ENCODE assay signal across 19 cellular contexts in the genomic region with DNA sequence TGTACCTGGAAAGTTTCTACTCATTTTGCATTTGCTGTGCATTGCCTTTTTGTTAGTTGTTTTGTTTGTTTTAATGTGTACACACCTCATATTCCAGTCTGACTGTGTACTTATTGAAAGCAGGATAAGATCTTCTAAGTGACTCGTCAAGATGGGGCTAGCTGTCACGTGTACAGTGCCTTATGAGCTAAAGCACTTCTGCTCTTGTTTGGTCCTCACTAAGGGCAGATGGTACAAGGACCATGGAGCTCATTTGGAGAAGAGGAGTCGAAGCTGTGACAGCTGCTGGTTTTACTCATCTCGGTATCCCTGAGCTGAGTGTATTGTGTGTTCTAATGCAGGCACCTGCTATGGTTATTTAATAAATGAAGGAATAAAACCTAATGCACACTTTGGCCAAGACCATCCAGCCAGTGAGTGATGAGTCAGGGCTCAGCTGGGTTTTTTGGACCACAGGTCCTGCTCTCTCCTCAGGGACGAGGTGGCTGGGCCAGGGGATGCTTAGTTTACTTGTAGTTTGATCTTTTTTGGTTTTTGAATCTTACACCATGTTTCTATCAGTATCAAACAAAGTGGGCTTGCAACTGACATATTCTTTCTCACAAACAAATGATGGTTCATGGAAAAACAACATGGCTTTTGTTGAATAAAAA.
DNase-seq lines count a peak whose midpoint lies in the region; FAIRE-seq and TF ChIP-seq lines count a peak whose summit lies in the region.
"Had no signal": no experiment of that assay in that cellular context is flagged by ENCODE, and none has a peak within 500 bp of the region (broad histone marks: within the 10 kb centered on the region; RNA-seq: fewer than 3 reads in every experiment).

No MANE protein-coding gene starts in this region.

- no peak overlapping the region for H2BK120ac ChIP-seq in mesenchymal stem cell (ENCODE audit: low read depth, low read length)

- peak overlapping the region; percentile 55 for H3K4me3 ChIP-seq in Karpas-422 (ENCODE audit: low read length)
- H3K4me3 ChIP-seq in OCI-LY7 (ENCODE audit: low read depth, low read length, poor library complexity, severe bottlenecking), result no peak overlapping the region
- no peak overlapping the region for H3K4me3 ChIP-seq in kidney (ENCODE audit: low read length in 2 of 2)
- H3K4me3 ChIP-seq in mesenchymal stem cell (ENCODE audit: insufficient read depth in 1 of 2, low read depth in 1 of 2, low read length in 2 of 2), result no peak overlapping the region
- H3K4me3 ChIP-seq: SJCRH30 had no signal

- H2BK15ac ChIP-seq in mesenchymal stem cell (ENCODE audit: low read depth, poor library complexity, severe bottlenecking), result no peak overlapping the region

- H4K8ac ChIP-seq in mesenchymal stem cell (ENCODE audit: low read length), result no peak overlapping the region

- H3K18ac ChIP-seq in mesenchymal stem cell (ENCODE audit: low read depth in 1 of 2, low read length in 2 of 2), result no peak overlapping the region

- no peak overlapping the region for H2BK12ac ChIP-seq in mesenchymal stem cell (ENCODE audit: low read length in 2 of 2)

- H3K4me1 Mint-ChIP-seq in osteocyte (ENCODE audit: unreplicated experiment), result peaks cover 38% of the 10 kb centered on the region
- peaks cover 14% of the 10 kb centered on the region for H3K4me1 Mint-ChIP-seq in endothelial cell (ENCODE audit: unreplicated experiment)

- no peak overlapping the region for H2BK5ac ChIP-seq in mesenchymal stem cell (ENCODE audit: low read depth, low read length, poor library complexity, severe bottlenecking)

- DNase-seq in NCI-H510A treated with DMSO at 0.1 percent for 48 hours (lab: John Stamatoyannopoulos, UW) (peak; percentile 1), NCI-H510A (lab: John Stamatoyannopoulos, UW) (no peak), Karpas-422 (peak; percentile 59), OCI-LY7 (ENCODE audit: low spot score) (no peak), osteocyte (ENCODE audit: extremely low spot score, unreplicated experiment) (peak; percentile 34), endothelial cell (ENCODE audit: low spot score) (no peak), kidney (no peak), mesenchymal stem cell (no peak)
- DNase-seq: 8988T; BE2C; Calu3; CD8-positive, alpha-beta T cell; KBM-7; NCI-H1417; NCI-H2029; NCI-H82; SJCRH30 had no signal

- TF ChIP-seq CTCF in OCI-LY7 (conservative IDR thresholded peaks at IDR 0.05; ENCODE audit: low read length) (no peak), osteocyte (IDR thresholded peaks at IDR 0.05) (no peak), endothelial cell (IDR thresholded peaks at IDR 0.05; ENCODE audit: unreplicated experiment) (no peak), kidney (IDR thresholded peaks at IDR 0.05; ENCODE audit: borderline replicate concordance, extremely low read depth, insufficient read depth) (no peak)

- H3K36me3 ChIP-seq in Karpas-422 (ENCODE audit: insufficient read depth, low read length) (no peaks in the 10 kb centered on the region), OCI-LY7 (ENCODE audit: insufficient read depth, low read length) (no peaks in the 10 kb centered on the region), kidney (ENCODE audit: control insufficient read depth in 1 of 2, insufficient read depth in 2 of 2, low read length in 2 of 2) (no peaks in the 10 kb centered on the region), mesenchymal stem cell (ENCODE audit: control insufficient read depth in 1 of 2, insufficient read depth in 2 of 2, low read depth in 1 of 2, low read length in 2 of 2) (no peaks in the 10 kb centered on the region)
- H3K36me3 ChIP-seq: BE2C, SJCRH30 had no signal

- peak overlapping the region; percentile 76 for H3K4me2 ChIP-seq in Karpas-422 (ENCODE audit: low read depth, low read length, poor library complexity, severe bottlenecking)
- H3K4me2 ChIP-seq in OCI-LY7 (ENCODE audit: low read length), result peak overlapping the region; percentile 48
- H3K4me2 ChIP-seq in mesenchymal stem cell (ENCODE audit: low read length, poor library complexity, severe bottlenecking), result no peak overlapping the region

- H4K20me1 ChIP-seq in Karpas-422 (ENCODE audit: insufficient read depth, low read depth, low read length) (no peaks in the 10 kb centered on the region), OCI-LY7 (ENCODE audit: insufficient read depth, low read length) (no peaks in the 10 kb centered on the region)

- H3K23ac ChIP-seq in mesenchymal stem cell (ENCODE audit: low read length in 2 of 2), result no peak overlapping the region

- H3K27ac Mint-ChIP-seq in osteocyte (ENCODE audit: unreplicated experiment) (no peak overlapping the region), endothelial cell (ENCODE audit: unreplicated experiment) (no peak overlapping the region)
- H3K27ac Mint-ChIP-seq: CD8-positive, alpha-beta T cell had no signal

- no peaks in the 10 kb centered on the region for H3K9me3 ChIP-seq in Karpas-422 (ENCODE audit: low read length)
- no peaks in the 10 kb centered on the region for H3K9me3 ChIP-seq in OCI-LY7 (ENCODE audit: low read length)
- H3K9me3 ChIP-seq in kidney (ENCODE audit: control insufficient read depth in 1 of 2, low read length in 2 of 2), result no peaks in the 10 kb centered on the region
- H3K9me3 ChIP-seq in mesenchymal stem cell (ENCODE audit: control insufficient read depth, low read length), result no peaks in the 10 kb centered on the region
- H3K9me3 ChIP-seq: BE2C, SJCRH30 had no signal

- H2AFZ ChIP-seq in Karpas-422 (ENCODE audit: low read length), result no peak overlapping the region
- H2AFZ ChIP-seq in OCI-LY7 (ENCODE audit: low read length), result no peak overlapping the region
- no peak overlapping the region for H2AFZ ChIP-seq in mesenchymal stem cell (ENCODE audit: low read depth, low read length)

- H4K91ac ChIP-seq in mesenchymal stem cell (ENCODE audit: low read length), result no peak overlapping the region

- H3K36me3 Mint-ChIP-seq in osteocyte (ENCODE audit: unreplicated experiment) (no peaks in the 10 kb centered on the region), endothelial cell (ENCODE audit: low read depth, unreplicated experiment) (peaks cover 4% of the 10 kb centered on the region)
- H3K36me3 Mint-ChIP-seq: CD8-positive, alpha-beta T cell had no signal

- no peak overlapping the region for H3K4ac ChIP-seq in mesenchymal stem cell (ENCODE audit: low read depth in 1 of 2, low read length in 2 of 2)

- H3K9me2 ChIP-seq in Karpas-422 (replicated peaks; ENCODE audit: insufficient read depth, low read length) (no peaks in the 10 kb centered on the region), OCI-LY7 (ENCODE audit: insufficient read depth, low read length) (no peaks in the 10 kb centered on the region)

- H3K9me3 Mint-ChIP-seq in osteocyte (ENCODE audit: unreplicated experiment) (no peaks in the 10 kb centered on the region), endothelial cell (ENCODE audit: unreplicated experiment) (no peaks in the 10 kb centered on the region)
- H3K9me3 Mint-ChIP-seq: CD8-positive, alpha-beta T cell had no signal

- no TSS peak for BruUV-seq in OCI-LY7 (replicated peaks; lab: Mats Ljungman, UMichigan)

- H3K27ac ChIP-seq in Karpas-422 (ENCODE audit: low read length) (peak overlapping the region; percentile 4; the same call in 1 of the 2 replicates), OCI-LY7 (ENCODE audit: low read depth, low read length, poor library complexity, severe bottlenecking) (no peak overlapping the region), kidney (ENCODE audit: low read depth in 2 of 2, low read length in 2 of 2) (no peak overlapping the region), mesenchymal stem cell (ENCODE audit: low read length, poor library complexity, severe bottlenecking) (no peak overlapping the region)
- H3K27ac ChIP-seq: RWPE1, SJCRH30 had no signal

- H3K4me1 ChIP-seq in Karpas-422 (ENCODE audit: low read length) (peaks cover 65% of the 10 kb centered on the region), OCI-LY7 (ENCODE audit: insufficient read depth, low read length, poor library complexity, severe bottlenecking) (peaks cover 47% of the 10 kb centered on the region), kidney (ENCODE audit: control insufficient read depth in 1 of 2, insufficient read depth in 1 of 2, low read depth in 1 of 2, low read length in 2 of 2) (peaks cover 0 to 2% of the 10 kb centered on the region in 2 donors), mesenchymal stem cell (ENCODE audit: control insufficient read depth, insufficient read depth, low read depth, low read length) (no peaks in the 10 kb centered on the region)
- H3K4me1 ChIP-seq: BE2C, SJCRH30 had no signal

- H3K9ac ChIP-seq in Karpas-422 (ENCODE audit: low read length) (no peak overlapping the region), kidney (ENCODE audit: low read length in 2 of 2) (no peak overlapping the region), mesenchymal stem cell (ENCODE audit: low read length) (no peak overlapping the region)

- FAIRE-seq in kidney (lab: Jason Lieb, UNC), result no peak
- FAIRE-seq: HepG2 had no signal

- H2AK5ac ChIP-seq in mesenchymal stem cell (ENCODE audit: low read length, severe bottlenecking), result no peak overlapping the region

- H3K4me3 Mint-ChIP-seq in osteocyte (ENCODE audit: unreplicated experiment) (no peak overlapping the region), endothelial cell (ENCODE audit: unreplicated experiment) (no peak overlapping the region)
- H3K4me3 Mint-ChIP-seq: CD8-positive, alpha-beta T cell had no signal

- intact Hi-C loops in OCI-LY7 (cut with micrococcal nuclease; ENCODE audit: unreplicated experiment), result no loop called here
- intact Hi-C loops in kidney (cut with DNase I), result no loop called here

- no peaks in the 10 kb centered on the region for H3K79me1 ChIP-seq in mesenchymal stem cell (replicated peaks; ENCODE audit: low read length, poor library complexity, severe bottlenecking)

- WGBS in mesenchymal stem cell, result 73% methylated on average over 5 of the region's 5 CpGs

- POLR2A ChIA-PET in OCI-LY7 (lab: Charles Lee), result no interaction called here

- H3K27me3 ChIP-seq in Karpas-422 (ENCODE audit: low read length) (no peaks in the 10 kb centered on the region), mesenchymal stem cell (ENCODE audit: control insufficient read depth in 1 of 2, insufficient read depth in 1 of 2, low read length in 2 of 2) (peaks cover 0 to 9% of the 10 kb centered on the region in 2 experiments)
- H3K27me3 ChIP-seq: BE2C, SJCRH30 had no signal

- CTCF ChIA-PET in OCI-LY7 (lab: Charles Lee; ENCODE audit: unreplicated experiment), result interaction anchor here (0.7 kb wide), 1 partner anchor 54 kb away, joined by 3 read pairs; no protein-coding TSS in a partner anchor

- H3K79me2 ChIP-seq in Karpas-422 (ENCODE audit: low read length) (no peaks in the 10 kb centered on the region), OCI-LY7 (ENCODE audit: insufficient read depth, low read depth, low read length) (no peaks in the 10 kb centered on the region)

- H3K27me3 Mint-ChIP-seq in osteocyte (ENCODE audit: unreplicated experiment) (peaks cover 25% of the 10 kb centered on the region), endothelial cell (ENCODE audit: unreplicated experiment) (peaks cover 12% of the 10 kb centered on the region)

- no peak overlapping the region for H3K14ac ChIP-seq in mesenchymal stem cell (ENCODE audit: low read length in 2 of 2)

Comparison
In these comparisons a context has a peak if more than half of its experiments do, and no peak if none do; other contexts are left out.
1. DNase-seq: peak in NCI-H510A treated with DMSO at 0.1 percent for 48 hours (single experiment), Karpas-422 (single experiment) and osteocyte (single experiment); none in NCI-H510A (single experiment), OCI-LY7 (single experiment), endothelial cell (single experiment), kidney (single experiment) and mesenchymal stem cell (single experiment).